Comparison of ENCODE assay signal across 12 cellular contexts in the genomic region with DNA sequence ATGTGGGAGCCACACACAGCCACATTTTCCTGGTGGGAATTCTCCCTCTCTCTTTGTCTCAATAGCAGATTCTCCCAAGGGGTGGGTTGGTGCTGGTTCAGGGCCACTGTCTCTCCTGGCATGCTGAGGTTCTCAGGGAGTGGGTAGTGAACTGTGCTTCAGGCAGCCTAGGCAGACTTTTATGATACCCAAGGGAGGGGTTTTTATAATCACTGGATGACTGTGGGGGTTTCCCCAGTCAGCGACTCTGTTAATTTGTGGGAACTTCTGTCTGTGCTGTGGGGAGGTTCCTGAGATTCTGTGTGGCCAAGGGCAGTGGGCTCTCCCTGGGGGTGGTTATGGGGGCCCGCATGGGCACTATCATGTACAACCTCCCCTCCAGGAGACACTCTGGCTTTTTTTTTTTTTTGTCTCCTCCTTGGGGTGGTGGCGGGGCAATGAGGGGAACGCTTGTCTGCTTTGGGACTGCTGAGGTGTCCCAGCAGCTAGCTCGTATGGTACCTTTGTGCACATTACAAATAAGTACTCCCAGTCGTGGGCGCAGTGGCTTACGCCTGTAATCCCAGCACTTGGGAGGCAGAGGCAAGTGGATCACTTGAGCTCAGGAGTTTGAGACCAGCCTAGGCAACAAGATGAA. TPM values are rescaled to one million over a fixed set of nuclear protein-coding genes. Genes with fewer than 3 reads are reported as not detected.
DNase-seq lines count a peak whose midpoint lies in the region; ATAC-seq and TF ChIP-seq lines count a peak whose summit lies in the region.
"Had no signal": no experiment of that assay in that cellular context is flagged by ENCODE, and none has a peak within 500 bp of the region (broad histone marks: within the 10 kb centered on the region; RNA-seq: fewer than 3 reads in every experiment).

No MANE protein-coding gene starts in this region.

- H3K4me1 Mint-ChIP-seq in endodermal cell = peaks cover 39% of the 10 kb centered on the region
- H3K4me1 Mint-ChIP-seq in stimulated activated naive B cell treated with anti-CD40 and anti-IgM and Interleukin-4, amounts not matched to agents 10 μg/mL and 1 μg/mL and 100 μg/mL, for 72 hours = peaks cover 6 to 14% of the 10 kb centered on the region in 2 donors

- H3K4me1 ChIP-seq in endodermal cell (ENCODE audit: control insufficient read depth, insufficient read depth, low read length) (peaks cover 13% of the 10 kb centered on the region), breast epithelium (peaks cover 13 to 17% of the 10 kb centered on the region in 2 donors)

- TF ChIP-seq CTCF in endodermal cell (conservative IDR thresholded peaks at IDR 0.05) = no peak
- no peak for TF ChIP-seq CTCF in breast epithelium (IDR thresholded peaks at IDR 0.05)

- TF ChIP-seq POLR2A in breast epithelium (IDR thresholded peaks at IDR 0.05) = no peak

- H3K4me3 Mint-ChIP-seq in endodermal cell = no peak overlapping the region
- H3K4me3 Mint-ChIP-seq in stimulated activated naive B cell treated with anti-CD40 and anti-IgM and Interleukin-4, amounts not matched to agents 10 μg/mL and 1 μg/mL and 100 μg/mL, for 72 hours = peak overlapping the region; percentile 11 to 23
- H3K4me3 Mint-ChIP-seq: dendritic cell treated with granulocyte-macrophage colony-stimulating factor and Interleukin-4, amounts not matched to agents 40 ng/mL and 50 ng/mL, for 4 days had no signal

- no peaks in the 10 kb centered on the region for H3K27me3 Mint-ChIP-seq in endodermal cell (ENCODE audit: insufficient read depth)
- H3K27me3 Mint-ChIP-seq in stimulated activated naive B cell treated with anti-CD40 and anti-IgM and Interleukin-4, amounts not matched to agents 10 μg/mL and 1 μg/mL and 100 μg/mL, for 72 hours = peaks cover 1 to 5% of the 10 kb centered on the region in 2 donors
- H3K27me3 Mint-ChIP-seq: dendritic cell treated with granulocyte-macrophage colony-stimulating factor and Interleukin-4, amounts not matched to agents 40 ng/mL and 50 ng/mL, for 4 days had no signal

- no peaks in the 10 kb centered on the region for H3K9me3 Mint-ChIP-seq in endodermal cell
- H3K9me3 Mint-ChIP-seq in stimulated activated naive B cell treated with anti-CD40 and anti-IgM and Interleukin-4, amounts not matched to agents 10 μg/mL and 1 μg/mL and 100 μg/mL, for 72 hours = no peaks in the 10 kb centered on the region
- H3K9me3 Mint-ChIP-seq: dendritic cell treated with granulocyte-macrophage colony-stimulating factor and Interleukin-4, amounts not matched to agents 40 ng/mL and 50 ng/mL, for 4 days had no signal

- H3K27ac ChIP-seq in endodermal cell (ENCODE audit: low read depth, low read length) (no peak overlapping the region), breast epithelium (no peak overlapping the region)

- H3K36me3 Mint-ChIP-seq in endodermal cell (ENCODE audit: low read depth) = peaks cover 3% of the 10 kb centered on the region
- no peaks in the 10 kb centered on the region for H3K36me3 Mint-ChIP-seq in stimulated activated naive B cell treated with anti-CD40 and anti-IgM and Interleukin-4, amounts not matched to agents 10 μg/mL and 1 μg/mL and 100 μg/mL, for 72 hours

- no peak overlapping the region for H3K4me3 ChIP-seq in endodermal cell (ENCODE audit: low read length)
- H3K4me3 ChIP-seq in breast epithelium = no peak overlapping the region

- peak overlapping the region; percentile 75 for H3K27ac Mint-ChIP-seq in endodermal cell
- H3K27ac Mint-ChIP-seq in stimulated activated naive B cell treated with anti-CD40 and anti-IgM and Interleukin-4, amounts not matched to agents 10 μg/mL and 1 μg/mL and 100 μg/mL, for 72 hours = peak overlapping the region; percentile 31
- H3K27ac Mint-ChIP-seq: dendritic cell treated with granulocyte-macrophage colony-stimulating factor and Interleukin-4, amounts not matched to agents 40 ng/mL and 50 ng/mL, for 4 days had no signal

- peak; percentile 57 for ATAC-seq in HG02981 (IDR thresholded peaks at IDR 0.05; ENCODE audit: unreplicated experiment)
- peak; percentile 96 for ATAC-seq in stimulated activated naive B cell treated with anti-CD40 and anti-IgM and Interleukin-4, amounts not matched to agents 10 μg/mL and 1 μg/mL and 100 μg/mL, for 72 hours (replicated peaks)
- ATAC-seq in HG03108 (IDR thresholded peaks at IDR 0.05; ENCODE audit: unreplicated experiment) = no peak

- 90 to 95% methylated on average over 4 to 8 of the region's 8 CpGs for WGBS in endodermal cell (ENCODE audit: insufficient coverage in 1 of 2, insufficient read length in 1 of 2), 2 experiments

- H3K36me3 ChIP-seq in endodermal cell (ENCODE audit: control insufficient read depth, insufficient read depth, low read length) (no peaks in the 10 kb centered on the region), breast epithelium (no peaks in the 10 kb centered on the region)

- no peak overlapping the region for H3K9ac ChIP-seq in endodermal cell (ENCODE audit: extremely low read depth, low read length, poor library complexity, severe bottlenecking)

- H3K9me3 ChIP-seq in endodermal cell (ENCODE audit: control insufficient read depth, low read length) (no peaks in the 10 kb centered on the region), breast epithelium (no peaks in the 10 kb centered on the region)

- H3K27me3 ChIP-seq in endodermal cell (ENCODE audit: control insufficient read depth, insufficient read depth, low read length, poor library complexity, severe bottlenecking) (no peaks in the 10 kb centered on the region), breast epithelium (no peaks in the 10 kb centered on the region)

- DNase-seq in stimulated activated CD4-positive, alpha-beta T cell treated with anti-CD3 and anti-CD28 coated beads, Interleukin-15, amount 100 ng/mL, for 24 hours = peak; percentile 31
- no peak for DNase-seq in stimulated activated CD4-positive, alpha-beta T cell treated with anti-CD3 and anti-CD28 coated beads, Interleukin-4, amount 100 ng/mL, for 1 hour
- DNase-seq in endodermal cell (no peak), NCI-H2196 (lab: John Stamatoyannopoulos, UW; ENCODE audit: unreplicated experiment) (no peak), breast epithelium (ENCODE audit: low spot score in 2 of 2) (no peak)
- DNase-seq in stimulated activated naive B cell treated with anti-CD40 and anti-IgM and Interleukin-4, amounts not matched to agents 10 μg/mL and 1 μg/mL and 100 μg/mL, for 72 hours = peak; percentile 41
- DNase-seq: amygdala, NCI-H1105 treated with DMSO at 0.1 percent for 48 hours, NCI-H510A treated with DMSO at 0.1 percent for 48 hours had no signal

- intact Hi-C loops in breast epithelium (cut with DNase I; ENCODE audit: low total_unique reads) = no loop called here

RNA-seq across cellular contexts. Expression of a gene that starts 10.0 kb away (rescaled TPM):
- total RNA-seq in endodermal cell = 100 to 1,000 TPM; 167 to 183 TPM
- 126 TPM for polyA plus RNA-seq in endodermal cell (2013, experiment 1 of 2)
- 121 TPM for polyA plus RNA-seq in endodermal cell (2013, experiment 2 of 2)
- total RNA-seq in breast epithelium = 10 to 100 TPM in 2 of 3 donors, 1 to 10 TPM in 1; 7.0 to 57.1 (median 52.1) TPM

RNA-seq across cellular contexts. Expression of a gene that starts 26.7 kb away (rescaled TPM):
- total RNA-seq in endodermal cell = 10 to 100 TPM; 36.6 to 38.0 TPM
- polyA plus RNA-seq in endodermal cell (2013, experiment 1 of 2) = 40.7 TPM
- polyA plus RNA-seq in endodermal cell (2013, experiment 2 of 2) = 35.4 TPM
- total RNA-seq in breast epithelium = 10 to 100 TPM; 20.5 to 33.7 (median 21.0) TPM

RNA-seq across cellular contexts. Expression of a gene that starts 26.9 kb away (rescaled TPM):
- 10 to 100 TPM; 51.6 to 65.2 TPM for total RNA-seq in endodermal cell
- 64.5 TPM for polyA plus RNA-seq in endodermal cell (2013, experiment 1 of 2)
- 63.3 TPM for polyA plus RNA-seq in endodermal cell (2013, experiment 2 of 2)
- total RNA-seq in breast epithelium = 10 to 100 TPM; 17.9 to 32.1 (median 29.1) TPM

RNA-seq across cellular contexts. Expression of a gene that starts 32.5 kb away (rescaled TPM):
- total RNA-seq in endodermal cell = 10 to 100 TPM; 39.0 to 51.7 TPM
- 37.9 TPM for polyA plus RNA-seq in endodermal cell (2013, experiment 1 of 2)
- polyA plus RNA-seq in endodermal cell (2013, experiment 2 of 2) = 36.0 TPM
- 10 to 100 TPM; 12.6 to 21.4 (median 19.3) TPM for total RNA-seq in breast epithelium

Comparison
In these comparisons a context has a peak if more than half of its experiments do, and no peak if none do; other contexts are left out.
1. DNase-seq: peak in stimulated activated CD4-positive, alpha-beta T cell treated with anti-CD3 and anti-CD28 coated beads, Interleukin-15, amount 100 ng/mL, for 24 hours (single experiment) and stimulated activated naive B cell treated with anti-CD40 and anti-IgM and Interleukin-4, amounts not matched to agents 10 μg/mL and 1 μg/mL and 100 μg/mL, for 72 hours (single experiment); none in stimulated activated CD4-positive, alpha-beta T cell treated with anti-CD3 and anti-CD28 coated beads, Interleukin-4, amount 100 ng/mL, for 1 hour (single experiment), endodermal cell (single experiment), NCI-H2196 (single experiment) and breast epithelium (0 of 2).